ENCODE assay signal across 1 cellular context in the genomic region with DNA sequence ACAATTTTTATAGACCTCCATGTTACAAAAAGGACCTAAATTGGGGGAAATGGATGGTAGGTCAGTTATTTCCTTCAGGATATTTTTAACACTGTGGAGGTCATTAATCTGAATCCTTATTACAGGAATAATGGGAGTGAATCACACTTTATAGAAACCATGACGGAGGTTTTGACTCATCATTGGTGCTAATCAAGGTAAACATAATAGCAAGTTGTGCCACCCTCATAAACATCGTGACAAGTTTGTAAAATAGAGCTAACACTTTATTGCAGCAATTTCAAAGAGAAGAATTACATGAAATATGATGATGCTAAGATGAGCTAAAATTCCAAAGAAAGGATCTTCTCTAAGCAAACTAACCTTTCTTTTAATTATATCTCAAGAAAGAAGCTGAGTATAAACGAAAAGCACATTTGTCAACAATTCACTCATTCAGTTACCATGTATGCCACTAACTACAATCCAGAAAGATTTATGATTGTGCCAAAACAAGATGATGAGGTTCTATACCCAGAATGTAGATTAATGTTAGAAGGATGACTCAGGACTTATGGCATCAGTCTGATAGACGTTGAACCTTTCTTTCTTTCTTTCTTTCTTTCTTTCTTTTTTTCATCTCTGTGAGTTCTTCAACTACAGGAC.
A peak's percentile ranks its signal among the peaks of the same experiment; 100 is the strongest.
TF ChIP-seq lines count a peak whose summit lies in the region.

No MANE protein-coding gene starts in this region.

TF ChIP-seq in K562, 482 proteins besides CTCF, POLR2A, EP300 and RAD21:
- TF ChIP-seq E2F3 (CRISPR knock-in tag; IDR thresholded peaks at IDR 0.05) (no peak), NFE2 (IDR thresholded peaks at IDR 0.05; ENCODE audit: low read depth) (peak; percentile 87), CBFA2T3 (IDR thresholded peaks at IDR 0.05) (0 out of 2 replicates have a peak, but pooled peaks have one; percentile 10), TAF7 (tag; IDR thresholded peaks at IDR 0.05) (no peak), LEF1 (IDR thresholded peaks at IDR 0.05) (0 out of 2 replicates have a peak, but pooled peaks have one; percentile 22), DPF2 (IDR thresholded peaks at IDR 0.05) (peak; percentile 36; the same call in 1 of the 2 replicates), C11orf30 (IDR thresholded peaks at IDR 0.05; ENCODE audit: low read depth) (peak; percentile 80), SP2 (IDR thresholded peaks at IDR 0.05; ENCODE audit: extremely low read depth, low read depth, low read length, poor library complexity, severe bottlenecking) (no peak), SLC30A9 (CRISPR knock-in tag; IDR thresholded peaks at IDR 0.05) (no peak), MAFG (tag; conservative IDR thresholded peaks at IDR 0.05) (peak; percentile 86), NFE2L1 (tag; IDR thresholded peaks at IDR 0.05; ENCODE audit: borderline replicate concordance, low read depth) (0 out of 2 replicates have a peak, but pooled peaks have one; percentile 37), ARID1B (IDR thresholded peaks at IDR 0.05) (peak; percentile 43), SRSF7 (optimal IDR thresholded peaks at IDR 0.05; ENCODE audit: low read depth, low read length) (no peak), ARNT (IDR thresholded peaks at IDR 0.05) (0 out of 4 replicates have a peak, but pooled peaks of 1 of the 2 experiments have one; percentile 28), MAFF (IDR thresholded peaks at IDR 0.05; ENCODE audit: low read length) (peak; percentile 55; the same call in 1 of the 2 replicates), ZNF316 (IDR thresholded peaks at IDR 0.05) (peak; percentile 90), MAFK (IDR thresholded peaks at IDR 0.05; ENCODE audit: low read length) (peak; percentile 55; the same call in 1 of the 2 replicates), MEIS2 (IDR thresholded peaks at IDR 0.05; ENCODE audit: partially characterized antibody) (peak; percentile 95), TCFL5 (CRISPR knock-in tag; conservative IDR thresholded peaks at IDR 0.05) (no peak)
- TF ChIP-seq, protein P1, sequence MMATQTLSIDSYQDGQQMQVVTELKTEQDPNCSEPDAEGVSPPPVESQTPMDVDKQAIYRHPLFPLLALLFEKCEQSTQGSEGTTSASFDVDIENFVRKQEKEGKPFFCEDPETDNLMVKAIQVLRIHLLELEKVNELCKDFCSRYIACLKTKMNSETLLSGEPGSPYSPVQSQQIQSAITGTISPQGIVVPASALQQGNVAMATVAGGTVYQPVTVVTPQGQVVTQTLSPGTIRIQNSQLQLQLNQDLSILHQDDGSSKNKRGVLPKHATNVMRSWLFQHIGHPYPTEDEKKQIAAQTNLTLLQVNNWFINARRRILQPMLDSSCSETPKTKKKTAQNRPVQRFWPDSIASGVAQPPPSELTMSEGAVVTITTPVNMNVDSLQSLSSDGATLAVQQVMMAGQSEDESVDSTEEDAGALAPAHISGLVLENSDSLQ (IDR thresholded peaks at IDR 0.05) = peak; percentile 77
- TF ChIP-seq, protein P2, sequence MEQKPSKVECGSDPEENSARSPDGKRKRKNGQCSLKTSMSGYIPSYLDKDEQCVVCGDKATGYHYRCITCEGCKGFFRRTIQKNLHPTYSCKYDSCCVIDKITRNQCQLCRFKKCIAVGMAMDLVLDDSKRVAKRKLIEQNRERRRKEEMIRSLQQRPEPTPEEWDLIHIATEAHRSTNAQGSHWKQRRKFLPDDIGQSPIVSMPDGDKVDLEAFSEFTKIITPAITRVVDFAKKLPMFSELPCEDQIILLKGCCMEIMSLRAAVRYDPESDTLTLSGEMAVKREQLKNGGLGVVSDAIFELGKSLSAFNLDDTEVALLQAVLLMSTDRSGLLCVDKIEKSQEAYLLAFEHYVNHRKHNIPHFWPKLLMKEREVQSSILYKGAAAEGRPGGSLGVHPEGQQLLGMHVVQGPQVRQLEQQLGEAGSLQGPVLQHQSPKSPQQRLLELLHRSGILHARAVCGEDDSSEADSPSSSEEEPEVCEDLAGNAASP (IDR thresholded peaks at IDR 0.05) = no peak
- TF ChIP-seq, protein P3, sequence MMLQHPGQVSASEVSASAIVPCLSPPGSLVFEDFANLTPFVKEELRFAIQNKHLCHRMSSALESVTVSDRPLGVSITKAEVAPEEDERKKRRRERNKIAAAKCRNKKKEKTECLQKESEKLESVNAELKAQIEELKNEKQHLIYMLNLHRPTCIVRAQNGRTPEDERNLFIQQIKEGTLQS (IDR thresholded peaks at IDR 0.05) = peak; percentile 50; the same call in 1 of the 2 replicates
- TF ChIP-seq, protein P3 (CRISPR knock-in tag; conservative IDR thresholded peaks at IDR 0.05) = no peak
- TF ChIP-seq, protein P4, sequence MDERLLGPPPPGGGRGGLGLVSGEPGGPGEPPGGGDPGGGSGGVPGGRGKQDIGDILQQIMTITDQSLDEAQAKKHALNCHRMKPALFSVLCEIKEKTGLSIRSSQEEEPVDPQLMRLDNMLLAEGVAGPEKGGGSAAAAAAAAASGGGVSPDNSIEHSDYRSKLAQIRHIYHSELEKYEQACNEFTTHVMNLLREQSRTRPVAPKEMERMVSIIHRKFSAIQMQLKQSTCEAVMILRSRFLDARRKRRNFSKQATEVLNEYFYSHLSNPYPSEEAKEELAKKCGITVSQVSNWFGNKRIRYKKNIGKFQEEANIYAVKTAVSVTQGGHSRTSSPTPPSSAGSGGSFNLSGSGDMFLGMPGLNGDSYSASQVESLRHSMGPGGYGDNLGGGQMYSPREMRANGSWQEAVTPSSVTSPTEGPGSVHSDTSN (CRISPR knock-in tag; IDR thresholded peaks at IDR 0.05; ENCODE audit: low read depth) = no peak
- TF ChIP-seq, protein P4 (tag; conservative IDR thresholded peaks at IDR 0.05; ENCODE audit: low read depth) = peak; percentile 93
- TF ChIP-seq, protein P5, sequence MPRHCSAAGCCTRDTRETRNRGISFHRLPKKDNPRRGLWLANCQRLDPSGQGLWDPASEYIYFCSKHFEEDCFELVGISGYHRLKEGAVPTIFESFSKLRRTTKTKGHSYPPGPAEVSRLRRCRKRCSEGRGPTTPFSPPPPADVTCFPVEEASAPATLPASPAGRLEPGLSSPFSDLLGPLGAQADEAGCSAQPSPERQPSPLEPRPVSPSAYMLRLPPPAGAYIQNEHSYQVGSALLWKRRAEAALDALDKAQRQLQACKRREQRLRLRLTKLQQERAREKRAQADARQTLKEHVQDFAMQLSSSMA (CRISPR knock-in tag; IDR thresholded peaks at IDR 0.05) = no peak
- TF ChIP-seq, protein P6, sequence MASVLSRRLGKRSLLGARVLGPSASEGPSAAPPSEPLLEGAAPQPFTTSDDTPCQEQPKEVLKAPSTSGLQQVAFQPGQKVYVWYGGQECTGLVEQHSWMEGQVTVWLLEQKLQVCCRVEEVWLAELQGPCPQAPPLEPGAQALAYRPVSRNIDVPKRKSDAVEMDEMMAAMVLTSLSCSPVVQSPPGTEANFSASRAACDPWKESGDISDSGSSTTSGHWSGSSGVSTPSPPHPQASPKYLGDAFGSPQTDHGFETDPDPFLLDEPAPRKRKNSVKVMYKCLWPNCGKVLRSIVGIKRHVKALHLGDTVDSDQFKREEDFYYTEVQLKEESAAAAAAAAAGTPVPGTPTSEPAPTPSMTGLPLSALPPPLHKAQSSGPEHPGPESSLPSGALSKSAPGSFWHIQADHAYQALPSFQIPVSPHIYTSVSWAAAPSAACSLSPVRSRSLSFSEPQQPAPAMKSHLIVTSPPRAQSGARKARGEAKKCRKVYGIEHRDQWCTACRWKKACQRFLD (CRISPR knock-in tag; IDR thresholded peaks at IDR 0.05) = no peak
